In the genomic region with DNA sequence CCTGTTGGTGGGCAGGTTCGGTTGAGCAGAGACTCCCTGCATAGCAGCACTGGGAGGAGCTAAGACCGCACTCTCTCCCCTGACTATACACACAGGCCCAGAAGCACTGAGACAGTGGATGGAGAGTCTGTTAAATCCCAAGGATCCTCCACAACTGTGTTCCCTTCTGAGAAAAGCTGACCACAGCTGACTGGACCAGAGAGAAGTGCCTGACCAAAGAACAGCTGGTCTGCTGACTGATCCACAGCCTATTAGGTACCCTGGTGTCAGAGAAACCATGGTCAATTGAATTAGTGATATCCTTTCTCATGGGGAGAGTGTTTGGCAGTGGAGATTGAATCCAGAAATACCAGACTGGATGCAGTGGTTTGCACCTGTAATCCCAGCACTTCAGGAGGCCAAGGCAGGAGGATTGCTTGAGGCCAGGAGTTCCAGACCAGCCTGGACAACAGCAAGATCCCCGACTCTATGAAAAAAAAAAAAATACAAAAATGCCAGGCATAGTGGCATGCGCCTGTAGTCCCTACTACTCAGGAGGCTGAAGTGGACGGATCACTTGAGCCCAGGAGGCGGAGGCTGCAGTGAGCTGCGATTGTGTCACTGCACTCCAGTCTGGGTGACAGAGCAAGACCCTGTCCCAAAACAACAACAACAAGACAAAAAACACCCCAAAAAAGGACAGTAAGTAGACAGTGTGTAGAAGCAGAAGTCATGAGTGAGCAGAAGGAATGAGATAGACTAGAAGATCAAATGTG, we compare ENCODE assay signal across 14 cellular contexts. TPM values are rescaled to one million over a fixed set of nuclear protein-coding genes. Genes with fewer than 3 reads are reported as not detected.
DNase-seq lines count a peak whose midpoint lies in the region; ATAC-seq and TF ChIP-seq lines count a peak whose summit lies in the region.
"Had no signal": no experiment of that assay in that cellular context is flagged by ENCODE, and none has a peak within 500 bp of the region (broad histone marks: within the 10 kb centered on the region; RNA-seq: fewer than 3 reads in every experiment).

No MANE protein-coding gene starts in this region.

- H2AFZ ChIP-seq in PC-9, result no peak overlapping the region

- intact Hi-C loops in dendritic cell treated with granulocyte-macrophage colony-stimulating factor and Interleukin-4, amounts not matched to agents 40 ng/mL and 50 ng/mL, for 4 days (cut with micrococcal nuclease), result loop anchor here (5.0 kb wide), 2 partner anchors 245 to 260 kb away; no protein-coding TSS in a partner anchor
- intact Hi-C loops in PC-9 (cut with micrococcal nuclease; ENCODE audit: unreplicated experiment), result no loop called here

- CTCF ChIA-PET in PC-9 (lab: Charles Lee), result interaction anchor here (0.6 to 2.9 kb wide), 2 partner anchors 156 to 292 kb away, joined by 3 to 17 read pairs; no protein-coding TSS in a partner anchor

- DNase-seq in LHCN-M2 (ENCODE audit: low read depth), result peak; percentile 46
- DNase-seq in AML-193 (lab: John Stamatoyannopoulos, UW), result no peak
- DNase-seq in PC-9, result no peak
- no peak for DNase-seq in pons (ENCODE audit: low spot score)
- DNase-seq: Caco-2; CD4-positive, CD25-positive, alpha-beta regulatory T cell; H9; IMR-90 had no signal

- peak overlapping the region; percentile 19 to 89 (median 60); a peak in 19 of 22 replicates for H3K4me2 ChIP-seq in BLaER1 treated with 17β-estradiol and CSF1 and Interleukin-3, amounts not matched to agents 10 nM and 100 nM
- H3K4me2 ChIP-seq in PC-9, result no peak overlapping the region

- H3K27me3 ChIP-seq in BLaER1 treated with 17β-estradiol and CSF1 and Interleukin-3, amounts not matched to agents 10 nM and 100 nM, result no peaks in the 10 kb centered on the region
- no peaks in the 10 kb centered on the region for H3K27me3 ChIP-seq in neutrophil
- H3K27me3 ChIP-seq in PC-9 (ENCODE audit: insufficient read depth, low read depth), result no peaks in the 10 kb centered on the region

- peaks cover 18 to 50% (median 26%) of the 10 kb centered on the region in 10 experiments for H3K4me1 ChIP-seq in BLaER1 treated with 17β-estradiol and CSF1 and Interleukin-3, amounts not matched to agents 10 nM and 100 nM
- H3K4me1 ChIP-seq in neutrophil (ENCODE audit: control insufficient read depth in 1 of 2, insufficient read depth in 1 of 2, low read depth in 1 of 2, low read length in 1 of 2) (peaks cover 9 to 12% of the 10 kb centered on the region in 2 experiments), PC-9 (replicated peaks; ENCODE audit: insufficient read depth) (no peaks in the 10 kb centered on the region)
- H3K4me1 ChIP-seq: Caco-2 had no signal

- no peaks in the 10 kb centered on the region for H3K9me3 ChIP-seq in BLaER1 treated with 17β-estradiol and CSF1 and Interleukin-3, amounts not matched to agents 10 nM and 100 nM (replicated peaks in 1 of 11)
- no peaks in the 10 kb centered on the region for H3K9me3 ChIP-seq in neutrophil
- no peaks in the 10 kb centered on the region for H3K9me3 ChIP-seq in PC-9 (ENCODE audit: insufficient read depth, low read depth)
- H3K9me3 ChIP-seq: Caco-2 had no signal

- H3K27me3 Mint-ChIP-seq in dendritic cell treated with granulocyte-macrophage colony-stimulating factor and Interleukin-4, amounts not matched to agents 40 ng/mL and 50 ng/mL, for 4 days, result no peaks in the 10 kb centered on the region
- H3K27me3 Mint-ChIP-seq: CD4-positive, CD25-positive, alpha-beta regulatory T cell had no signal

- no peaks in the 10 kb centered on the region for H3K9me3 Mint-ChIP-seq in dendritic cell treated with granulocyte-macrophage colony-stimulating factor and Interleukin-4, amounts not matched to agents 40 ng/mL and 50 ng/mL, for 4 days
- H3K9me3 Mint-ChIP-seq: CD4-positive, CD25-positive, alpha-beta regulatory T cell; H9 had no signal

- H3K36me3 ChIP-seq in BLaER1 treated with 17β-estradiol and CSF1 and Interleukin-3, amounts not matched to agents 10 nM and 100 nM, result peaks cover 45 to 88% (median 72%) of the 10 kb centered on the region in 11 experiments
- H3K36me3 ChIP-seq in neutrophil, result peaks cover 46% of the 10 kb centered on the region
- H3K36me3 ChIP-seq in PC-9 (ENCODE audit: low read depth), result no peaks in the 10 kb centered on the region

- peaks cover 2% of the 10 kb centered on the region; the same call in 1 of the 2 replicates for H3F3A ChIP-seq in PC-9 (ENCODE audit: insufficient read depth, low read depth)

- H3K79me2 ChIP-seq in PC-9 (ENCODE audit: low read depth), result no peaks in the 10 kb centered on the region

- peaks cover 71% of the 10 kb centered on the region for H3K36me3 Mint-ChIP-seq in dendritic cell treated with granulocyte-macrophage colony-stimulating factor and Interleukin-4, amounts not matched to agents 40 ng/mL and 50 ng/mL, for 4 days (ENCODE audit: low read depth)

- TF ChIP-seq CTCF in neutrophil (IDR thresholded peaks at IDR 0.05) (no peak), PC-9 (conservative IDR thresholded peaks at IDR 0.05) (no peak)

- H3K9ac ChIP-seq in BLaER1 treated with 17β-estradiol and CSF1 and Interleukin-3, amounts not matched to agents 10 nM and 100 nM, result peak overlapping the region in 2 of 11 experiments; percentile 3 to 35; a peak in 1 of 22 replicates

- H3K9me2 ChIP-seq in PC-9 (ENCODE audit: insufficient read depth), result no peaks in the 10 kb centered on the region

- peak overlapping the region; percentile 75 for H3K4me3 Mint-ChIP-seq in dendritic cell treated with granulocyte-macrophage colony-stimulating factor and Interleukin-4, amounts not matched to agents 40 ng/mL and 50 ng/mL, for 4 days
- H3K4me3 Mint-ChIP-seq: H9 had no signal

- H3K27ac ChIP-seq in BLaER1 treated with 17β-estradiol and CSF1 and Interleukin-3, amounts not matched to agents 10 nM and 100 nM, result peak overlapping the region in 2 of 11 experiments; percentile 3 to 4; a peak in 1 of 22 replicates
- peak overlapping the region; percentile 61 for H3K27ac ChIP-seq in neutrophil
- H3K27ac ChIP-seq in PC-9, result no peak overlapping the region
- H3K27ac ChIP-seq: HL-60 had no signal

- H4K20me1 ChIP-seq in BLaER1 treated with 17β-estradiol and CSF1 and Interleukin-3, amounts not matched to agents 10 nM and 100 nM, result peaks cover 0 to 8% (median 0%) of the 10 kb centered on the region in 11 experiments; a peak in 3 of 22 replicates
- H4K20me1 ChIP-seq in PC-9 (ENCODE audit: insufficient read depth), result no peaks in the 10 kb centered on the region

- POLR2A ChIA-PET in PC-9 (lab: Charles Lee; ENCODE audit: unreplicated experiment), result no interaction called here

- no TSS peak for BruUV-seq in PC-9 (replicated peaks; lab: Mats Ljungman, UMichigan)

- H3K4me1 Mint-ChIP-seq in dendritic cell treated with granulocyte-macrophage colony-stimulating factor and Interleukin-4, amounts not matched to agents 40 ng/mL and 50 ng/mL, for 4 days (ENCODE audit: low read depth), result peaks cover 49% of the 10 kb centered on the region

- H3K27ac Mint-ChIP-seq in dendritic cell treated with granulocyte-macrophage colony-stimulating factor and Interleukin-4, amounts not matched to agents 40 ng/mL and 50 ng/mL, for 4 days, result peak overlapping the region; percentile 83

- peak overlapping the region in 3 of 10 experiments; percentile 4 to 11 (median 10); a peak in 2 of 20 replicates for H3K4me3 ChIP-seq in BLaER1 treated with 17β-estradiol and CSF1 and Interleukin-3, amounts not matched to agents 10 nM and 100 nM
- no peak overlapping the region for H3K4me3 ChIP-seq in neutrophil (ENCODE audit: low read depth in 1 of 2, low read length in 1 of 2)
- H3K4me3 ChIP-seq in PC-9, result no peak overlapping the region
- H3K4me3 ChIP-seq: K562 had no signal

- no peak for ATAC-seq in HG03135 (IDR thresholded peaks at IDR 0.05; ENCODE audit: unreplicated experiment)

RNA-seq across cellular contexts. Expression of a gene that starts 25.6 kb away (rescaled TPM):
- total RNA-seq in LHCN-M2 (2014; rRNA removed) (52.5 and 56.7 TPM in 2 replicates), PC-9 (2021) (77.7 and 98.2 TPM in 2 replicates)
- polyA plus RNA-seq in LHCN-M2 (2012), result 57.0 TPM

RNA-seq across cellular contexts. Expression of a gene that starts 25.7 kb away (rescaled TPM):
- 103 and 104 TPM in 2 replicates for total RNA-seq in LHCN-M2 (2014; rRNA removed)
- 252 TPM for polyA plus RNA-seq in LHCN-M2 (2012)
- 319 and 328 TPM in 2 replicates for total RNA-seq in PC-9 (2021)

RNA-seq across cellular contexts. Expression of a gene that starts 27.8 kb away (rescaled TPM):
- total RNA-seq in LHCN-M2 (2014; rRNA removed), result 31.7 and 32.9 TPM in 2 replicates
- 83.4 TPM for polyA plus RNA-seq in LHCN-M2 (2012)
- total RNA-seq in PC-9 (2021), result 26.9 and 27.0 TPM in 2 replicates
